ENCODE assay signal across 8 cellular contexts in the genomic region with DNA sequence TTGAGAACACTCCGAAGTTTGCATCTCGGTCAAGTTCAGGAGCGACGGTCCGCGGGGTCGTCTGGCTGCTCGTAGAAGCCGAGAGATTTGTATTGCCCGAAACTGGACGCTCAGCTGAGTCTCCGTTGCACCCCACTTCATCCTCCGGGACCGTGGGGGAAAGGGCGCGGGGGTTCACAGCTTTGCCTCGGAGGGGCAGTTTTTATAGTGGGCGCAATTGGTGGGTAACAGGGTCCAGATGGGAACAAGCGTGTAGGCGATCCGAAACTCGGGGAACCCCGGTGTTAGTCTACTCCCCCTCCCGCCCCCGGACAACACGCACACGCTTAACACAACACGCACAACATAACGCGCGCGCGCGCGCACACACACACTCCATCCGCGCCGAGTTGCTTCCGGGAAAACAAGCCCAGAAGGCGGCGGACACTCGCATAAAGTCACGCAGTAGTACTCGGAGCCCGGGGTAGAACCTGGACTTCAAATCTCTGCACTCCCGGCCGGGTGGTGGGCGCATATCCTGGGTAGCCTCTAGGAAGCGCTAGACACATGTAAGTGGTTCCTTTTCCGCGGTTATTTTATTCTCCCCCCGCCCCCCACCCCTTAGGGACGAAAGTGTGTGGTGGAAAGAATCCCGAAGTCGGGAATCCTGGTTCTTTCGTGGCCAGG. TPM values are rescaled to one million over a fixed set of nuclear protein-coding genes. Genes with fewer than 3 reads are reported as not detected.
DNase-seq lines count a peak whose midpoint lies in the region; ATAC-seq and TF ChIP-seq lines count a peak whose summit lies in the region.

No MANE protein-coding gene starts in this region.

- peak; percentile 91 for DNase-seq in Ammon's horn (ENCODE audit: low spot score)
- DNase-seq in NCI-H2227 (lab: John Stamatoyannopoulos, UW; ENCODE audit: unreplicated experiment), result peak; percentile 73
- DNase-seq in activated CD4-positive, CD25-positive, alpha-beta regulatory T cell treated with anti-CD3 and anti-CD28 coated beads, Interleukin-2, amount 50 U/mL, for 16 hours (ENCODE audit: low read depth, low spot score), result peak; percentile 72
- peak; percentile 90 for DNase-seq in central memory CD4-positive, alpha-beta T cell
- peak; percentile 94 for DNase-seq in islet precursor cell
- DNase-seq in spleen, result peak; percentile 96

- H3K27me3 ChIP-seq in spleen (replicated peaks in 1 of 7), result peaks cover 0 to 9% (median 0%) of the 10 kb centered on the region in 7 donors

- peak in 9 of 11 experiments; percentile 15 to 74 (median 56) for TF ChIP-seq CTCF in spleen (IDR thresholded peaks at IDR 0.05 in 8 of 11, conservative IDR thresholded peaks at IDR 0.05 in 3 of 11)

- peaks cover 0 to 14% (median 0%) of the 10 kb centered on the region in 6 donors for H3K36me3 ChIP-seq in spleen

- peak overlapping the region; percentile 55 to 88 (median 66) for H3K4me3 ChIP-seq in spleen

- peak overlapping the region; percentile 98 to 99 (median 99) for H3K27ac ChIP-seq in spleen

- peaks cover 0 to 48% (median 35%) of the 10 kb centered on the region in 6 donors for H3K4me1 ChIP-seq in spleen

- H3K9me3 ChIP-seq in spleen, result peaks cover 0 to 16% (median 13%) of the 10 kb centered on the region in 8 donors

- 0 to 1% (median 0%) methylated on average over 42 to 56 of the region's 56 CpGs for WGBS in spleen, 5 donors

- ATAC-seq in GM21619 (IDR thresholded peaks at IDR 0.05; ENCODE audit: unreplicated experiment) (peak; percentile 1), HG03457 (IDR thresholded peaks at IDR 0.05; ENCODE audit: unreplicated experiment) (no peak)

- peak in 2 of 3 donors; percentile 72 to 82 for TF ChIP-seq POLR2A in spleen (IDR thresholded peaks at IDR 0.05)

- intact Hi-C loops in spleen (cut with DNase I; ENCODE audit: low total_unique reads), result loop anchor here (10.0 kb wide), 2 partner anchors 100 to 510 kb away; a partner anchor contains a TSS

RNA-seq across cellular contexts. Expression of a gene that starts 1.0 kb away (rescaled TPM):
- total RNA-seq in spleen, result 100 to 1,000 TPM in 1 of 7 donors, 10 to 100 TPM in 6; 33.7 to 162 (median 60.3) TPM
- polyA plus RNA-seq in spleen, result 10 to 100 TPM in 2 of 3 donors, 1 to 10 TPM in 1; 8.3 to 40.8 (median 18.6) TPM
